ENCODE assay signal across 9 cellular contexts in genomic region chr22:23826510-23827350, GRCh38. TPM values are rescaled to one million over a fixed set of nuclear protein-coding genes. Genes with fewer than 3 reads are reported as not detected.
A peak's percentile ranks its signal among the peaks of the same experiment; 100 is the strongest.
DNase-seq lines count a peak whose midpoint lies in the region; ATAC-seq, FAIRE-seq and TF ChIP-seq lines count a peak whose summit lies in the region.
"Had no signal": no experiment of that assay in that cellular context is flagged by ENCODE, and none has a peak within 500 bp of the region (broad histone marks: within the 10 kb centered on the region; RNA-seq: fewer than 3 reads in every experiment).

No MANE protein-coding gene starts in this region.

- H3K4me3 ChIP-seq in mammary epithelial cell (replicated peaks in 1 of 3; ENCODE audit: insufficient read depth in 1 of 3, low read depth in 2 of 3, low read length in 3 of 3) = no peak overlapping the region
- no peak overlapping the region for H3K4me3 ChIP-seq in heart left ventricle

- H3K9me3 ChIP-seq in mammary epithelial cell (replicated peaks; ENCODE audit: insufficient read depth, low read length) (no peaks in the 10 kb centered on the region), heart left ventricle (no peaks in the 10 kb centered on the region)

- POLR2A ChIA-PET in MCF 10A (lab: Yijun Ruan, JAX) = interaction anchor here (0.7 to 2.3 kb wide), 2 partner anchors 20 to 31 kb away, joined by 3 to 8 read pairs; partner anchors contain the start of gene SLC2A11

- H3K36me3 Mint-ChIP-seq in MCF 10A (ENCODE audit: insufficient read depth, unreplicated experiment) (peaks cover 48% of the 10 kb centered on the region), type B pancreatic cell (peaks cover 53% of the 10 kb centered on the region)

- no TSS peak for BruUV-seq in MCF 10A (replicated peaks; lab: Mats Ljungman, UMichigan)
- no TSS peak for BruUV-seq in mammary epithelial cell (replicated peaks; lab: Mats Ljungman, UMichigan)

- peaks cover 27% of the 10 kb centered on the region for H3K4me1 ChIP-seq in mammary epithelial cell (ENCODE audit: insufficient read depth, low read length)
- peaks cover 7 to 96% (median 56%) of the 10 kb centered on the region in 12 donors for H3K4me1 ChIP-seq in heart left ventricle

- no peak for ATAC-seq in heart left ventricle
- no peak for ATAC-seq in HG02870 (IDR thresholded peaks at IDR 0.05; ENCODE audit: unreplicated experiment)

- TF ChIP-seq CTCF in MCF 10A (IDR thresholded peaks at IDR 0.05; ENCODE audit: unreplicated experiment) (no peak), mammary epithelial cell (conservative IDR thresholded peaks at IDR 0.05 in 1 of 2, IDR thresholded peaks at IDR 0.05 in 1 of 2; ENCODE audit: extremely low read depth in 1 of 2, insufficient read depth in 1 of 2, low read depth in 1 of 2, low read length in 2 of 2) (no peak), heart left ventricle (IDR thresholded peaks at IDR 0.05) (no peak), type B pancreatic cell (conservative IDR thresholded peaks at IDR 0.05) (no peak)

- H3K4me3 Mint-ChIP-seq in MCF 10A (ENCODE audit: unreplicated experiment) (no peak overlapping the region), type B pancreatic cell (peak overlapping the region; percentile 44)
- H3K4me3 Mint-ChIP-seq: CD4-positive, CD25-positive, alpha-beta regulatory T cell had no signal

- in situ Hi-C loops in mammary epithelial cell (cut with MboI; ENCODE audit: low sequenced_read_pairs in 2 of 2) = loop anchor here in 1 of 2 donors (25.0 kb wide), 1 partner anchor 289 kb away; no protein-coding TSS in a partner anchor

- dilution Hi-C loops in mammary epithelial cell (cut with HindIII; ENCODE audit: low sequenced_read_pairs) = no loop called here

- FAIRE-seq in H54 (lab: Jason Lieb, UNC) = no peak

- H4K20me1 ChIP-seq in mammary epithelial cell (ENCODE audit: insufficient read depth, low read length) = no peaks in the 10 kb centered on the region

- H3K9ac ChIP-seq in mammary epithelial cell (ENCODE audit: insufficient read depth, low read length) = no peak overlapping the region

- H3K9me3 Mint-ChIP-seq in MCF 10A (ENCODE audit: unreplicated experiment) (no peaks in the 10 kb centered on the region), type B pancreatic cell (no peaks in the 10 kb centered on the region)
- H3K9me3 Mint-ChIP-seq: CD4-positive, CD25-positive, alpha-beta regulatory T cell had no signal

- TF ChIP-seq POLR2A in heart left ventricle (IDR thresholded peaks at IDR 0.05) = no peak
- TF ChIP-seq POLR2A in H54 (IDR thresholded peaks at IDR 0.05; ENCODE audit: low read depth, low read length) = no peak

- H3K4me1 Mint-ChIP-seq in MCF 10A (ENCODE audit: insufficient read depth, unreplicated experiment) (peaks cover 6% of the 10 kb centered on the region), type B pancreatic cell (ENCODE audit: unreplicated experiment) (peaks cover 27% of the 10 kb centered on the region)

- H3K27ac ChIP-seq in mammary epithelial cell (ENCODE audit: insufficient read depth, low read depth, low read length) = no peak overlapping the region
- peak overlapping the region in 10 of 12 donors; percentile 43 to 97 (median 76) for H3K27ac ChIP-seq in heart left ventricle

- CTCF ChIA-PET in MCF 10A (lab: Yijun Ruan, JAX) = interaction anchor here (0.9 to 2.4 kb wide), 2 partner anchors 23 to 58 kb away, joined by 4 to 13 read pairs; no protein-coding TSS in a partner anchor
- CTCF ChIA-PET in mammary epithelial cell (lab: Charles Lee; ENCODE audit: low non-redundant PET) = no interaction called here

- H3K36me3 ChIP-seq in mammary epithelial cell (ENCODE audit: insufficient read depth, low read length) (peaks cover 7% of the 10 kb centered on the region), heart left ventricle (peaks cover 0 to 95% (median 67%) of the 10 kb centered on the region in 9 donors)

- no peak overlapping the region for H2AFZ ChIP-seq in mammary epithelial cell (ENCODE audit: low read depth, low read length)

- peaks cover 3% of the 10 kb centered on the region for H3K79me2 ChIP-seq in mammary epithelial cell (ENCODE audit: insufficient read depth, low read length)

- H3K27me3 Mint-ChIP-seq in MCF 10A (ENCODE audit: insufficient read depth, unreplicated experiment) (no peaks in the 10 kb centered on the region), type B pancreatic cell (no peaks in the 10 kb centered on the region)
- H3K27me3 Mint-ChIP-seq: CD4-positive, CD25-positive, alpha-beta regulatory T cell had no signal

- H3K27me3 ChIP-seq in mammary epithelial cell (ENCODE audit: insufficient read depth, low read length) (no peaks in the 10 kb centered on the region), heart left ventricle (no peaks in the 10 kb centered on the region)

- H3K4me2 ChIP-seq in mammary epithelial cell (ENCODE audit: insufficient read depth, low read depth, low read length) = no peak overlapping the region

- DNase-seq in MCF 10A (ENCODE audit: unreplicated experiment) (no peak), mammary epithelial cell (no peak), heart left ventricle (peak in 3 of 5 donors; percentile 36 to 58 (median 58)), type B pancreatic cell (ENCODE audit: extremely low spot score, unreplicated experiment) (peak; percentile 68), H54 (ENCODE audit: insufficient read length, low spot score) (no peak)
- DNase-seq: anterior cingulate cortex, NCI-H1694 had no signal

- intact Hi-C loops in MCF 10A (cut with micrococcal nuclease) (no loop called here), mammary epithelial cell (cut with micrococcal nuclease) (no loop called here), heart left ventricle (cut with DNase I) (no loop called here)

- H3K27ac Mint-ChIP-seq in MCF 10A (ENCODE audit: low read depth, unreplicated experiment) (peak overlapping the region; percentile 86), type B pancreatic cell (peak overlapping the region; percentile 86)

- 77% methylated on average over 12 of the region's 15 CpGs for WGBS in mammary epithelial cell (ENCODE audit: low coverage, missing lambda C conversion rate)
- WGBS in heart left ventricle, 4 donors = 62 to 75% (median 68%) methylated on average over 15 of the region's 15 CpGs

RNA-seq across cellular contexts. Expression of gene DERL3, which starts 12.1 kb away (rescaled TPM):
- total RNA-seq in MCF 10A (2022) (not detected in 2 replicates), mammary epithelial cell (not detected), heart left ventricle (1 to 10 TPM in 7 of 9 donors, under 1 TPM in 2; 0.24 to 2.8 (median 1.7) TPM), type B pancreatic cell (ENCODE audit: low replicate concordance) (2.6 and 9.5 TPM in 2 replicates)
- polyA plus RNA-seq in mammary epithelial cell (0.15 TPM), heart left ventricle (10 to 100 TPM in 1 of 2 donors, 1 to 10 TPM in 1; 1.4 to 12.7 TPM)
- not detected for polyA minus RNA-seq in mammary epithelial cell

RNA-seq across cellular contexts. Expression of gene SLC2A11, which starts 30.9 kb away (rescaled TPM):
- total RNA-seq in MCF 10A (2022) = 9.6 and 11.3 TPM in 2 replicates
- 10 to 100 TPM; 14.7 to 26.3 TPM for total RNA-seq in mammary epithelial cell
- 6.0 TPM for polyA plus RNA-seq in mammary epithelial cell
- 0.78 TPM for polyA minus RNA-seq in mammary epithelial cell
- 10 to 100 TPM; 13.0 to 31.2 (median 18.7) TPM for total RNA-seq in heart left ventricle
- polyA plus RNA-seq in heart left ventricle = 10 to 100 TPM in 1 of 2 donors, 1 to 10 TPM in 1; 8.7 to 30.4 TPM
- 19.6 and 32.1 TPM in 2 replicates for total RNA-seq in type B pancreatic cell (ENCODE audit: low replicate concordance)

RNA-seq across cellular contexts. Expression of gene SMARCB1, which starts 40.0 kb away (rescaled TPM):
- total RNA-seq in MCF 10A (2022) (83.7 and 115 TPM in 2 replicates), mammary epithelial cell (10 to 100 TPM; 63.5 to 93.8 TPM), heart left ventricle (10 to 100 TPM; 32.8 to 54.2 (median 45.6) TPM), type B pancreatic cell (ENCODE audit: low replicate concordance) (99.5 and 159 TPM in 2 replicates)
- polyA plus RNA-seq in mammary epithelial cell (111 TPM), heart left ventricle (10 to 100 TPM; 30.2 to 75.3 TPM)
- polyA minus RNA-seq in mammary epithelial cell = 277 TPM

RNA-seq across cellular contexts. Expression of gene MMP11, which starts 54.1 kb away (rescaled TPM):
- 0.44 TPM in 1 of 2 replicates, not detected in the other for total RNA-seq in MCF 10A (2022)
- 1 to 10 TPM in 1 of 2 donors, under 1 TPM in 1; 0.54 to 7.0 TPM for total RNA-seq in mammary epithelial cell
- polyA plus RNA-seq in mammary epithelial cell = 0.26 TPM
- not detected for polyA minus RNA-seq in mammary epithelial cell
- 10 to 100 TPM in 5 of 9 donors, 1 to 10 TPM in 4; 5.2 to 17.0 (median 10.4) TPM for total RNA-seq in heart left ventricle
- polyA plus RNA-seq in heart left ventricle = 10 to 100 TPM in 1 of 2 donors, 1 to 10 TPM in 1; 6.2 to 10.5 TPM
- total RNA-seq in type B pancreatic cell (ENCODE audit: low replicate concordance) = 17.8 and 31.6 TPM in 2 replicates

RNA-seq across cellular contexts. Expression of gene CHCHD10, which starts 59.0 kb away (rescaled TPM):
- total RNA-seq in MCF 10A (2022) (86.0 and 90.1 TPM in 2 replicates), mammary epithelial cell (10 to 100 TPM; 17.3 to 71.6 TPM), heart left ventricle (1,000 to 10,000 TPM in 3 of 9 donors, 100 to 1,000 TPM in 6; 374 to 1,458 (median 944) TPM), type B pancreatic cell (ENCODE audit: low replicate concordance) (87.2 and 156 TPM in 2 replicates)
- polyA plus RNA-seq in mammary epithelial cell (28.8 TPM), heart left ventricle (1,000 to 10,000 TPM in 1 of 2 donors, 100 to 1,000 TPM in 1; 393 to 2,069 TPM)
- 228 TPM for polyA minus RNA-seq in mammary epithelial cell

Comparison
In these comparisons a context has a peak if more than half of its experiments do, and no peak if none do; other contexts are left out.
1. DNase-seq: peak in heart left ventricle (3 of 5) and type B pancreatic cell (single experiment); none in MCF 10A (single experiment), mammary epithelial cell (single experiment) and H54 (single experiment).